13 cellular contexts compared by ENCODE assay signal in the genomic region with DNA sequence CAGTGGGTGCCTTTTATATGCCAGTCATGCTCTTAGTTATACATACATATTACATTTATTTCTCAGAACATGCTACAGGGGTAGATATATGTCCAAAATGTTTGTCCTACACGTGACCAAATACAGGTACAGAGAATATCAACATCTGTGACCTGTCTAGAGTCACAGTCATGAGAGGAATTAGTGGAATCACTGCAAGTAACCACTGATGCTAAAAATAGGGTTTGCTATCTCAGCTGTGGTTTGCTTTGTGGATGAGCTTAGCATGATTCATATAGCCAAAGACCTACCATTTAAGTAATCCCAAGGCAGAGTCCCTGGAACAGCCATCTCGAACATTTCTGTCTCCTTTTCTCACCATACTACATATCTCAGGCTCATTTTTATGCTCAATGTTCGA. TPM values are rescaled to one million over a fixed set of nuclear protein-coding genes. Genes with fewer than 3 reads are reported as not detected.
A peak's percentile ranks its signal among the peaks of the same experiment; 100 is the strongest.
DNase-seq lines count a peak whose midpoint lies in the region; ATAC-seq, FAIRE-seq and TF ChIP-seq lines count a peak whose summit lies in the region.
"Had no signal": no experiment of that assay in that cellular context is flagged by ENCODE, and none has a peak within 500 bp of the region (broad histone marks: within the 10 kb centered on the region; RNA-seq: fewer than 3 reads in every experiment).

No MANE protein-coding gene starts in this region.

- FAIRE-seq in HTR-8/SVneo (lab: Jason Lieb, UNC) = no peak

- DNase-seq in EH (ENCODE audit: low read depth) = peak; percentile 93
- peak; percentile 33 for DNase-seq in HTR-8/SVneo (ENCODE audit: insufficient read length, low spot score)
- DNase-seq in adipocyte (ENCODE audit: low read depth) = peak; percentile 78
- peak; percentile 81 for DNase-seq in kidney epithelial cell (ENCODE audit: low read depth)
- no peak for DNase-seq in NCI-H1048 (lab: John Stamatoyannopoulos, UW)
- DNase-seq in omental fat pad (ENCODE audit: low spot score) = no peak
- DNase-seq in activated CD8-positive, alpha-beta memory T cell treated with anti-CD3 and anti-CD28 coated beads, Interleukin-2, amount 50 U/mL, for 48 hours = no peak
- DNase-seq: activated CD8-positive, alpha-beta memory T cell treated with anti-CD3 and anti-CD28 coated beads for 24 hours; naive B cell; NCI-H2171 treated with DMSO at 0.1 percent for 48 hours; stimulated activated naive CD4-positive, alpha-beta T cell had no signal

- H3K36me3 ChIP-seq in adipocyte (ENCODE audit: control insufficient read depth, insufficient read depth, low read length, severe bottlenecking) (no peaks in the 10 kb centered on the region), kidney epithelial cell (ENCODE audit: control insufficient read depth, insufficient read depth, low read length) (no peaks in the 10 kb centered on the region)

- no peak for TF ChIP-seq CTCF in kidney epithelial cell (IDR thresholded peaks at IDR 0.05; ENCODE audit: insufficient read depth, low read length, poor library complexity, severe bottlenecking)
- TF ChIP-seq CTCF in omental fat pad (IDR thresholded peaks at IDR 0.05) = no peak

- H3K27me3 ChIP-seq in adipocyte (replicated peaks; ENCODE audit: control insufficient read depth, insufficient read depth, low read length) = no peaks in the 10 kb centered on the region
- H3K27me3 ChIP-seq in kidney epithelial cell (ENCODE audit: control insufficient read depth, insufficient read depth, low read length) = no peaks in the 10 kb centered on the region

- no peaks in the 10 kb centered on the region for H3K9me3 ChIP-seq in adipocyte (ENCODE audit: control insufficient read depth, low read length)

- H3K9ac ChIP-seq in adipocyte (ENCODE audit: low read length) = no peak overlapping the region

- ATAC-seq in GM18517 (IDR thresholded peaks at IDR 0.05; ENCODE audit: unreplicated experiment) (no peak), omental fat pad (ENCODE audit: low FRiP score) (no peak)

- peaks cover 22% of the 10 kb centered on the region for H3K4me1 ChIP-seq in adipocyte (ENCODE audit: control insufficient read depth, insufficient read depth, low read length)

- H3K4me3 ChIP-seq in adipocyte (ENCODE audit: low read length) = no peak overlapping the region
- H3K4me3 ChIP-seq in kidney epithelial cell (ENCODE audit: low read depth, low read length) = no peak overlapping the region
- H3K4me3 ChIP-seq: SK-N-MC had no signal

RNA-seq across cellular contexts. Expression of a gene that starts 32.3 kb away (rescaled TPM):
- total RNA-seq in kidney epithelial cell (not detected in 2 replicates), omental fat pad (not detected)

RNA-seq across cellular contexts. Expression of a gene that starts 36.6 kb away (rescaled TPM):
- total RNA-seq in kidney epithelial cell = not detected in 2 replicates
- not detected for total RNA-seq in omental fat pad

Comparison
In these comparisons a context has a peak if more than half of its experiments do, and no peak if none do; other contexts are left out.
1. DNase-seq: peak in EH (single experiment), HTR-8/SVneo (single experiment), adipocyte (single experiment) and kidney epithelial cell (single experiment); none in NCI-H1048 (single experiment), omental fat pad (single experiment) and activated CD8-positive, alpha-beta memory T cell treated with anti-CD3 and anti-CD28 coated beads, Interleukin-2, amount 50 U/mL, for 48 hours (single experiment).